16 cellular contexts compared by ENCODE assay signal in the genomic region with DNA sequence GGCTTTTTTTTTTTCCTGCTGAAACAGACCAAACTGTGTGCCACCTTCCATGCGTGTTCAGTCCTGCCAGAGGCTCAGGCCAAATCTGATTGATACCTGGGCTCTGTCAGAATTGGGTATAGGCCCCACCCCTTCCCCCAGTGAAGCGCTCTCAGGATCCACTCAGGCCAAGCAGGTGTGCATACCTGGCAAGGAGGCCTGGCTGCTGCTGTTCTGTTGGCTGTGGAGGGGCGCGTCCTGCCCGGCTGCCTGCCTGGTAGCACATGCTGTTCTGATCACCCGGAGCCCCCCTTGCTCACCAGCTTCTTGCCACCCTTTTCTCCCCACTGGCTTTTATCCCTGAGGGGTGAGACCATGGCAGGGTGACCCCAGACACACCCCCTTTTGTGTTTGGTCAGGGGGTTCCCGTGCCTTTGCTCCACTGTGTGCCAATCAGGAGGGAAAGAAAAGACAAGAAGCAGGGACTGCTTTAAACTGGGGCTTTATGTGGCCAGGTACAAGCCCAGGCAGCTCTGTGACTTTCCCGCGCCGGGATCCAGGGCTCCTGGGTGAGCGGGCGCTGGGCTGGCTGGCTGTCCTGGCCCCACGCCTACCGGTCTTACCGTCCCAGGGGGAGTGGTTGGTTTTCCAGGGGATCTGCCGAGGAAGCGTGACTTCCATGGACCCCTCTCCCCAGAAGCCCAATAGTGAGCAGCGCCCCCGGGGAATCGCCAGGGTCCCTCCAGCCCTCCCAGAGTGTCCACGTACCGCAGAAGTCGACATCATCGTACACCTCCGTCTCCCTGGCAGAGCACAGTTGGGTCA. TPM values are rescaled to one million over a fixed set of nuclear protein-coding genes. Genes with fewer than 3 reads are reported as not detected.
DNase-seq lines count a peak whose midpoint lies in the region; ATAC-seq, FAIRE-seq and TF ChIP-seq lines count a peak whose summit lies in the region.
"Had no signal": no experiment of that assay in that cellular context is flagged by ENCODE, and none has a peak within 500 bp of the region (broad histone marks: within the 10 kb centered on the region; RNA-seq: fewer than 3 reads in every experiment).

No MANE protein-coding gene starts in this region.

- peak overlapping the region; percentile 16 for H3K27ac Mint-ChIP-seq in Caco-2 (ENCODE audit: unreplicated experiment)
- H3K27ac Mint-ChIP-seq in activated naive CD8-positive, alpha-beta T cell treated with anti-CD3 and anti-CD28 coated beads, Interleukin-2, amount 10 ng/mL, durations not matched to agents 7 days and 5 days, result peak overlapping the region; percentile 21
- H3K27ac Mint-ChIP-seq: CD8-positive, alpha-beta T cell had no signal

- H3K27ac ChIP-seq in OCI-LY7 (ENCODE audit: low read depth, low read length, poor library complexity, severe bottlenecking), result no peak overlapping the region

- H3K4me2 ChIP-seq in OCI-LY7 (ENCODE audit: low read length), result no peak overlapping the region

- H3K4me1 ChIP-seq in Caco-2 (no peaks in the 10 kb centered on the region), mucosa of descending colon (ENCODE audit: low read depth) (no peaks in the 10 kb centered on the region), OCI-LY7 (ENCODE audit: insufficient read depth, low read length, poor library complexity, severe bottlenecking) (peaks cover 11% of the 10 kb centered on the region)

- CTCF ChIA-PET in Caco-2 (lab: Charles Lee), result no interaction called here
- CTCF ChIA-PET in OCI-LY7 (lab: Charles Lee; ENCODE audit: unreplicated experiment), result no interaction called here

- no peak for TF ChIP-seq CTCF in Caco-2 (IDR thresholded peaks at IDR 0.05; ENCODE audit: insufficient read depth in 1 of 2, low read depth in 1 of 2, low read length in 1 of 2, severe bottlenecking in 1 of 2, unreplicated experiment in 1 of 2)
- no peak for TF ChIP-seq CTCF in mucosa of descending colon (IDR thresholded peaks at IDR 0.05)
- TF ChIP-seq CTCF in D721Med (IDR thresholded peaks at IDR 0.05; ENCODE audit: insufficient read depth, missing control alignments), result no peak
- no peak for TF ChIP-seq CTCF in OCI-LY7 (conservative IDR thresholded peaks at IDR 0.05; ENCODE audit: low read length)

- H3K79me2 ChIP-seq in OCI-LY7 (ENCODE audit: insufficient read depth, low read depth, low read length), result no peaks in the 10 kb centered on the region

- no peak overlapping the region for H3K4me3 Mint-ChIP-seq in Caco-2 (ENCODE audit: unreplicated experiment)
- H3K4me3 Mint-ChIP-seq in activated naive CD8-positive, alpha-beta T cell treated with anti-CD3 and anti-CD28 coated beads, Interleukin-2, amount 10 ng/mL, durations not matched to agents 7 days and 5 days, result no peak overlapping the region
- H3K4me3 Mint-ChIP-seq: activated T-helper 17 cell treated with anti-CD3 and anti-CD28 coated beads, Interleukin-2, amount 50 U/mL, for 72 hours; CD8-positive, alpha-beta T cell had no signal

- H4K20me1 ChIP-seq in OCI-LY7 (ENCODE audit: insufficient read depth, low read length), result no peaks in the 10 kb centered on the region

- no peak for FAIRE-seq in D721Med (lab: Jason Lieb, UNC)
- FAIRE-seq: islet of Langerhans had no signal

- intact Hi-C loops in Caco-2 (cut with micrococcal nuclease; ENCODE audit: unreplicated experiment), result no loop called here
- intact Hi-C loops in mucosa of descending colon (cut with DNase I, micrococcal nuclease), result loop anchor here in 1 of 2 donors (10.0 kb wide), 1 partner anchor 135 kb away; no protein-coding TSS in a partner anchor
- intact Hi-C loops in OCI-LY7 (cut with micrococcal nuclease; ENCODE audit: unreplicated experiment), result no loop called here

- DNase-seq in Caco-2, result no peak
- peak; percentile 71 for DNase-seq in HPDE6-E6E7 (ENCODE audit: extremely low spot score)
- DNase-seq in activated naive CD8-positive, alpha-beta T cell treated with anti-CD3 and anti-CD28 coated beads, Interleukin-2, amount 10 ng/mL, durations not matched to agents 7 days and 5 days, result no peak
- peak in 2 of 3 donors; percentile 25 for DNase-seq in mucosa of descending colon
- DNase-seq in D721Med (ENCODE audit: insufficient read length, low spot score), result no peak
- no peak for DNase-seq in OCI-LY7 (ENCODE audit: low spot score)
- DNase-seq in stimulated activated CD4-positive, alpha-beta T cell treated with anti-CD3 and anti-CD28 coated beads, Interleukin-4, amount 100 ng/mL, for 1 hour, result no peak
- DNase-seq: activated CD4-positive, alpha-beta T cell treated with anti-CD3 and anti-CD28 coated beads for 1 hour; CD8-positive, alpha-beta T cell; central memory CD4-positive, alpha-beta T cell; stimulated activated CD8-positive, alpha-beta memory T cell treated with anti-CD3 and anti-CD28 coated beads, Interleukin-4, amount 100 ng/mL, for 48 hours had no signal

- H3K36me3 Mint-ChIP-seq in Caco-2 (ENCODE audit: insufficient read depth, unreplicated experiment), result peaks cover 60% of the 10 kb centered on the region
- H3K36me3 Mint-ChIP-seq in activated naive CD8-positive, alpha-beta T cell treated with anti-CD3 and anti-CD28 coated beads, Interleukin-2, amount 10 ng/mL, durations not matched to agents 7 days and 5 days, result peaks cover 29% of the 10 kb centered on the region

- no peak for ATAC-seq in activated naive CD8-positive, alpha-beta T cell treated with anti-CD3 and anti-CD28 coated beads, Interleukin-2, amount 10 ng/mL, durations not matched to agents 7 days and 5 days (ENCODE audit: low read depth)
- no peak for ATAC-seq in mucosa of descending colon
- ATAC-seq in HG02852 (IDR thresholded peaks at IDR 0.05; ENCODE audit: unreplicated experiment), result no peak
- ATAC-seq: activated T-helper 17 cell treated with anti-CD3 and anti-CD28 coated beads, Interleukin-2, amount 50 U/mL, for 72 hours; CD8-positive, alpha-beta T cell had no signal

- H2AFZ ChIP-seq in OCI-LY7 (ENCODE audit: low read length), result no peak overlapping the region

- no peaks in the 10 kb centered on the region for H3K27me3 ChIP-seq in Caco-2 (replicated peaks; ENCODE audit: control insufficient read depth, insufficient read depth, low read length)

- no peaks in the 10 kb centered on the region for H3K27me3 Mint-ChIP-seq in Caco-2 (ENCODE audit: insufficient read depth, unreplicated experiment)
- H3K27me3 Mint-ChIP-seq in activated naive CD8-positive, alpha-beta T cell treated with anti-CD3 and anti-CD28 coated beads, Interleukin-2, amount 10 ng/mL, durations not matched to agents 7 days and 5 days, result no peaks in the 10 kb centered on the region
- H3K27me3 Mint-ChIP-seq: activated T-helper 17 cell treated with anti-CD3 and anti-CD28 coated beads, Interleukin-2, amount 50 U/mL, for 72 hours had no signal

- peaks cover 2% of the 10 kb centered on the region for H3K36me3 ChIP-seq in Caco-2 (ENCODE audit: control insufficient read depth, insufficient read depth, low read length)
- peaks cover 20% of the 10 kb centered on the region for H3K36me3 ChIP-seq in mucosa of descending colon (ENCODE audit: low read depth)
- H3K36me3 ChIP-seq in OCI-LY7 (ENCODE audit: insufficient read depth, low read length), result peaks cover 58% of the 10 kb centered on the region

- H3K9me3 ChIP-seq in Caco-2 (no peaks in the 10 kb centered on the region), mucosa of descending colon (no peaks in the 10 kb centered on the region), OCI-LY7 (ENCODE audit: low read length) (no peaks in the 10 kb centered on the region)

- no peaks in the 10 kb centered on the region for H3K9me2 ChIP-seq in OCI-LY7 (ENCODE audit: insufficient read depth, low read length)

- H3K4me3 ChIP-seq in Caco-2 (ENCODE audit: low read depth, low read length) (no peak overlapping the region), mucosa of descending colon (no peak overlapping the region), OCI-LY7 (ENCODE audit: low read depth, low read length, poor library complexity, severe bottlenecking) (no peak overlapping the region)

- POLR2A ChIA-PET in Caco-2 (lab: Charles Lee) (no interaction called here), OCI-LY7 (lab: Charles Lee) (no interaction called here)
- POLR2A ChIA-PET in activated naive CD8-positive, alpha-beta T cell treated with anti-CD3 and anti-CD28 coated beads, Interleukin-2, amount 10 ng/mL, durations not matched to agents 7 days and 5 days (lab: Charles Lee), result no interaction called here

- no peaks in the 10 kb centered on the region for H3K4me1 Mint-ChIP-seq in Caco-2 (ENCODE audit: low read depth, unreplicated experiment)
- H3K4me1 Mint-ChIP-seq in activated naive CD8-positive, alpha-beta T cell treated with anti-CD3 and anti-CD28 coated beads, Interleukin-2, amount 10 ng/mL, durations not matched to agents 7 days and 5 days, result peaks cover 32% of the 10 kb centered on the region

- no peaks in the 10 kb centered on the region for H3K9me3 Mint-ChIP-seq in Caco-2 (ENCODE audit: unreplicated experiment)
- no peaks in the 10 kb centered on the region for H3K9me3 Mint-ChIP-seq in activated naive CD8-positive, alpha-beta T cell treated with anti-CD3 and anti-CD28 coated beads, Interleukin-2, amount 10 ng/mL, durations not matched to agents 7 days and 5 days
- H3K9me3 Mint-ChIP-seq: activated T-helper 17 cell treated with anti-CD3 and anti-CD28 coated beads, Interleukin-2, amount 50 U/mL, for 72 hours; CD8-positive, alpha-beta T cell had no signal

- no TSS peak for BruUV-seq in Caco-2 (replicated peaks; lab: Mats Ljungman, UMichigan)
- no TSS peak for BruUV-seq in OCI-LY7 (replicated peaks; lab: Mats Ljungman, UMichigan)

RNA-seq across cellular contexts. Expression of a gene that starts 12.6 kb away (rescaled TPM):
- total RNA-seq in Caco-2 (2022) (0.26 TPM in 1 of 2 replicates, not detected in the other), mucosa of descending colon (1 to 10 TPM; 1.1 to 1.5 (median 1.2) TPM), OCI-LY7 (2022) (3.1 TPM in 2 replicates)
- total RNA-seq in activated naive CD8-positive, alpha-beta T cell treated with anti-CD3 and anti-CD28 coated beads, Interleukin-2, amount 10 ng/mL, durations not matched to agents 7 days and 5 days, result 1 to 10 TPM; 2.3 to 2.5 TPM
- total RNA-seq in OCI-LY7 (2014; rRNA removed; shearing (Covaris generic)), result 0.08 and 0.28 TPM in 2 replicates
- total RNA-seq: fibroblast of lung, LHCN-M2 had no signal

RNA-seq across cellular contexts. Expression of a gene that starts 24.2 kb away (rescaled TPM):
- 17.2 and 25.0 TPM in 2 replicates for total RNA-seq in Caco-2 (2022)
- total RNA-seq in activated naive CD8-positive, alpha-beta T cell treated with anti-CD3 and anti-CD28 coated beads, Interleukin-2, amount 10 ng/mL, durations not matched to agents 7 days and 5 days, result 10 to 100 TPM; 38.2 to 40.5 TPM
- 10 to 100 TPM; 22.2 to 22.7 (median 22.3) TPM for total RNA-seq in mucosa of descending colon
- total RNA-seq in OCI-LY7 (2014; rRNA removed; shearing (Covaris generic)), result 3.1 and 8.7 TPM in 2 replicates
- total RNA-seq in OCI-LY7 (2022), result 39.0 and 47.5 TPM in 2 replicates

RNA-seq across cellular contexts. Expression of a gene that starts 45.0 kb away (rescaled TPM):
- total RNA-seq in Caco-2 (2022) (271 and 286 TPM in 2 replicates), mucosa of descending colon (100 to 1,000 TPM; 116 to 181 (median 149) TPM), OCI-LY7 (2022) (264 and 280 TPM in 2 replicates)
- 100 to 1,000 TPM; 188 to 198 TPM for total RNA-seq in activated naive CD8-positive, alpha-beta T cell treated with anti-CD3 and anti-CD28 coated beads, Interleukin-2, amount 10 ng/mL, durations not matched to agents 7 days and 5 days
- total RNA-seq in OCI-LY7 (2014; rRNA removed; shearing (Covaris generic)), result 90.0 and 111 TPM in 2 replicates

Comparison
In these comparisons a context has a peak if more than half of its experiments do, and no peak if none do; other contexts are left out.
1. DNase-seq: peak in HPDE6-E6E7 (single experiment) and mucosa of descending colon (2 of 3); none in Caco-2 (0 of 2), activated naive CD8-positive, alpha-beta T cell treated with anti-CD3 and anti-CD28 coated beads, Interleukin-2, amount 10 ng/mL, durations not matched to agents 7 days and 5 days (single experiment), D721Med (single experiment), OCI-LY7 (single experiment) and stimulated activated CD4-positive, alpha-beta T cell treated with anti-CD3 and anti-CD28 coated beads, Interleukin-4, amount 100 ng/mL, for 1 hour (single experiment).